In the genomic region with DNA sequence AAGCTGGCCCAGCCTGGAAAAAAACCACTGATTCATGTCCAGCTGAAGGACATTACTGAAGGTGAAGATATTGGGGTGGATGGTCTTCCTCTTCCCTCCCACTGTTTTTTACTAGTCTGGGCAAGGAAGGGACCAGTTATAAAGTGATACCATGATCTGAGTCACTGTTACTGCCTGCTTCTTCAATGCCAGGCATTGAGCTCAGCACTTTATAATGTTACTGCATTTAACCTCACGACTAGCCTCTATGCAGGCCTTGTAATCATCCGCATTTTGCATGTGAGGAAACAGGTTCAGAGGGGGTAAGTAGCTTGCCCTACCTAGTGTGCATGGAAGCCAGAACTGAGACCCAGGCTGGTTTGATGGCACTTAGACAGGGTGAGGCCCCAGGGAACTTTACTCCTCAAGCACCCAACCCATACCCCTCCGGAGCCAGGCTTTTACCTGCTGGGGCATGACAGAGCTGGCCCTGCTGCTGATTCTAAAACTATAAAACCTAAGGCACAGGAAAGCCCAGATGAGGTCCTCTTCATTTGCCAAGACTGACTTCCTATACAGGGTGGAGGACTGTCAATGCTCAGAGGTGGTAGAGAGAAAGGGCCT, we compare ENCODE assay signal across 13 cellular contexts. TPM values are rescaled to one million over a fixed set of nuclear protein-coding genes. Genes with fewer than 3 reads are reported as not detected.
A peak's percentile ranks its signal among the peaks of the same experiment; 100 is the strongest.
DNase-seq lines count a peak whose midpoint lies in the region; ATAC-seq and TF ChIP-seq lines count a peak whose summit lies in the region.
"Had no signal": no experiment of that assay in that cellular context is flagged by ENCODE, and none has a peak within 500 bp of the region (broad histone marks: within the 10 kb centered on the region; RNA-seq: fewer than 3 reads in every experiment).

No MANE protein-coding gene starts in this region.

- WGBS in esophagus squamous epithelium, 2 donors, result 46 to 70% methylated on average over 3 of the region's 3 CpGs
- WGBS in neuronal stem cell (ENCODE audit: extremely low coverage in 2 of 2, insufficient read length in 2 of 2, insufficient replicate concordance in 1 of 2), 2 donors, result no CpG with 5 or more reads among the region's 3 CpGs
- 54 to 61% methylated on average over 3 of the region's 3 CpGs for WGBS in tibial nerve, 2 donors

- H3K4me2 ChIP-seq in neuronal stem cell (ENCODE audit: insufficient read depth, low read length, poor library complexity, severe bottlenecking), result no peak overlapping the region

- H3K36me3 ChIP-seq in esophagus squamous epithelium (no peaks in the 10 kb centered on the region), neuronal stem cell (replicated peaks in 1 of 2; ENCODE audit: control insufficient read depth in 2 of 2, insufficient read depth in 2 of 2, low read length in 2 of 2) (no peaks in the 10 kb centered on the region), tibial nerve (no peaks in the 10 kb centered on the region), SJCRH30 (no peaks in the 10 kb centered on the region)
- H3K36me3 ChIP-seq: SJSA1 had no signal

- no peak overlapping the region for H4K8ac ChIP-seq in neuronal stem cell (ENCODE audit: low read depth, low read length)

- peaks cover 10 to 40% (median 20%) of the 10 kb centered on the region in 3 donors for H3K4me1 ChIP-seq in esophagus squamous epithelium
- H3K4me1 ChIP-seq in neuronal stem cell (ENCODE audit: control insufficient read depth in 2 of 2, insufficient read depth in 1 of 2, low read depth in 1 of 2, low read length in 2 of 2), result peaks cover 5 to 9% of the 10 kb centered on the region in 2 donors
- H3K4me1 ChIP-seq in tibial nerve, result peaks cover 0 to 54% (median 22%) of the 10 kb centered on the region in 4 donors
- H3K4me1 ChIP-seq in SJCRH30, result no peaks in the 10 kb centered on the region
- H3K4me1 ChIP-seq: SJSA1 had no signal

- no peak overlapping the region for H2BK15ac ChIP-seq in neuronal stem cell (ENCODE audit: low read length)

- DNase-seq in RWPE1 (ENCODE audit: low spot score) (no peak), esophagus squamous epithelium (lab: John Stamatoyannopoulos, UW) (no peak), neuronal stem cell (ENCODE audit: low spot score) (no peak), tibial nerve (ENCODE audit: low spot score in 2 of 2) (no peak), NCI-H345 treated with DMSO at 0.1 percent for 48 hours (lab: John Stamatoyannopoulos, UW; ENCODE audit: unreplicated experiment) (no peak), SJCRH30 (no peak)
- DNase-seq: CD4-positive, CD25-positive, alpha-beta regulatory T cell; Kasumi-1; NCI-H187 treated with DMSO at 0.1 percent for 48 hours; NCI-H446; NCI-H69 had no signal

- POLR2A ChIA-PET in RWPE1 (lab: Yijun Ruan, JAX; ENCODE audit: low non-redundant PET), result no interaction called here

- intact Hi-C loops in esophagus squamous epithelium (cut with DNase I), result no loop called here

- H3K14ac ChIP-seq in neuronal stem cell (ENCODE audit: low read length), result no peak overlapping the region

- peak overlapping the region; percentile 65 for H2AFZ ChIP-seq in neuronal stem cell (ENCODE audit: low read length)

- H3K9ac ChIP-seq in neuronal stem cell (ENCODE audit: low read depth, low read length, poor library complexity), result no peak overlapping the region

- no peak overlapping the region for H2BK12ac ChIP-seq in neuronal stem cell (ENCODE audit: low read length)

- no peaks in the 10 kb centered on the region for H3K27me3 ChIP-seq in esophagus squamous epithelium
- H3K27me3 ChIP-seq in neuronal stem cell (ENCODE audit: control insufficient read depth in 3 of 3, insufficient read depth in 3 of 3, low read depth in 1 of 3, low read length in 3 of 3), result no peaks in the 10 kb centered on the region
- H3K27me3 ChIP-seq in tibial nerve, result no peaks in the 10 kb centered on the region
- H3K27me3 ChIP-seq in SJCRH30, result no peaks in the 10 kb centered on the region

- H3K23ac ChIP-seq in neuronal stem cell (ENCODE audit: low read depth, low read length, poor library complexity), result no peak overlapping the region

- CTCF ChIA-PET in RWPE1 (lab: Yijun Ruan, JAX), result interaction anchor here (0.7 to 0.9 kb wide), 2 partner anchors 52 to 200 kb away, joined by 3 to 4 read pairs; no protein-coding TSS in a partner anchor

- H3K18ac ChIP-seq in neuronal stem cell (ENCODE audit: low read length), result no peak overlapping the region

- H3K79me1 ChIP-seq in neuronal stem cell (ENCODE audit: low read depth, low read length), result no peaks in the 10 kb centered on the region

- peak overlapping the region; percentile 68 for H3K27ac ChIP-seq in RWPE1
- H3K27ac ChIP-seq in esophagus squamous epithelium, result peak overlapping the region; percentile 8 to 84 (median 73)
- no peak overlapping the region for H3K27ac ChIP-seq in neuronal stem cell (replicated peaks; ENCODE audit: low read length)
- peak overlapping the region; percentile 29 to 88 (median 72) for H3K27ac ChIP-seq in tibial nerve
- H3K27ac ChIP-seq in SJCRH30, result no peak overlapping the region
- H3K27ac ChIP-seq: SJSA1 had no signal

- no peak overlapping the region for H2BK5ac ChIP-seq in neuronal stem cell (ENCODE audit: low read length)

- no peak overlapping the region for H2BK120ac ChIP-seq in neuronal stem cell (ENCODE audit: low read depth, low read length)

- H4K91ac ChIP-seq in neuronal stem cell (ENCODE audit: low read depth, low read length, poor library complexity), result no peak overlapping the region

- no peak overlapping the region for H2AK5ac ChIP-seq in neuronal stem cell (ENCODE audit: low read depth, low read length)

- TF ChIP-seq EP300 in tibial nerve (IDR thresholded peaks at IDR 0.05), result no peak

- no peak overlapping the region for H3K4ac ChIP-seq in neuronal stem cell (ENCODE audit: low read length)

- H3K9me3 ChIP-seq in esophagus squamous epithelium (no peaks in the 10 kb centered on the region), neuronal stem cell (replicated peaks in 1 of 2; ENCODE audit: control insufficient read depth in 2 of 2, insufficient read depth in 1 of 2, low read depth in 1 of 2, low read length in 2 of 2) (no peaks in the 10 kb centered on the region), tibial nerve (no peaks in the 10 kb centered on the region), SJCRH30 (replicated peaks) (no peaks in the 10 kb centered on the region)
- H3K9me3 ChIP-seq: SJSA1 had no signal

- no peak for ATAC-seq in HG02798 (IDR thresholded peaks at IDR 0.05; ENCODE audit: poor library complexity, unreplicated experiment)

- TF ChIP-seq CTCF in RWPE1 (conservative IDR thresholded peaks at IDR 0.05; ENCODE audit: low read depth), result no peak
- TF ChIP-seq CTCF in esophagus squamous epithelium (IDR thresholded peaks at IDR 0.05), result no peak
- TF ChIP-seq CTCF in tibial nerve (IDR thresholded peaks at IDR 0.05), result no peak

- TF ChIP-seq POLR2A in esophagus squamous epithelium (IDR thresholded peaks at IDR 0.05) (no peak), tibial nerve (IDR thresholded peaks at IDR 0.05) (no peak)

- no peak overlapping the region for H3K4me3 ChIP-seq in esophagus squamous epithelium
- H3K4me3 ChIP-seq in neuronal stem cell (ENCODE audit: low read length in 2 of 2), result no peak overlapping the region
- no peak overlapping the region for H3K4me3 ChIP-seq in tibial nerve
- no peak overlapping the region for H3K4me3 ChIP-seq in SJCRH30
- H3K4me3 ChIP-seq: SJSA1 had no signal

RNA-seq across cellular contexts. Expression of gene KCNK5, which starts 11.0 kb away (rescaled TPM):
- total RNA-seq in esophagus squamous epithelium, result 10 to 100 TPM in 2 of 4 donors, 1 to 10 TPM in 2; 6.1 to 11.0 (median 8.7) TPM
- polyA plus RNA-seq in neuronal stem cell (2013, experiment 1 of 2), result 4.8 TPM
- 4.9 TPM for polyA plus RNA-seq in neuronal stem cell (2013, experiment 2 of 2)
- 10 to 100 TPM; 16.7 to 20.0 (median 18.4) TPM for total RNA-seq in tibial nerve
- 9.5 and 9.7 TPM in 2 replicates for total RNA-seq in SJCRH30 (2014; rRNA removed; shearing (Covaris generic))
- total RNA-seq: SJSA1 had no signal

Comparison
In these comparisons a context has a peak if more than half of its experiments do, and no peak if none do; other contexts are left out.
1. H3K27ac ChIP-seq: peak in RWPE1 (single experiment), esophagus squamous epithelium (4 of 4) and tibial nerve (4 of 4); none in neuronal stem cell (single experiment) and SJCRH30 (single experiment).